In the genomic region with DNA sequence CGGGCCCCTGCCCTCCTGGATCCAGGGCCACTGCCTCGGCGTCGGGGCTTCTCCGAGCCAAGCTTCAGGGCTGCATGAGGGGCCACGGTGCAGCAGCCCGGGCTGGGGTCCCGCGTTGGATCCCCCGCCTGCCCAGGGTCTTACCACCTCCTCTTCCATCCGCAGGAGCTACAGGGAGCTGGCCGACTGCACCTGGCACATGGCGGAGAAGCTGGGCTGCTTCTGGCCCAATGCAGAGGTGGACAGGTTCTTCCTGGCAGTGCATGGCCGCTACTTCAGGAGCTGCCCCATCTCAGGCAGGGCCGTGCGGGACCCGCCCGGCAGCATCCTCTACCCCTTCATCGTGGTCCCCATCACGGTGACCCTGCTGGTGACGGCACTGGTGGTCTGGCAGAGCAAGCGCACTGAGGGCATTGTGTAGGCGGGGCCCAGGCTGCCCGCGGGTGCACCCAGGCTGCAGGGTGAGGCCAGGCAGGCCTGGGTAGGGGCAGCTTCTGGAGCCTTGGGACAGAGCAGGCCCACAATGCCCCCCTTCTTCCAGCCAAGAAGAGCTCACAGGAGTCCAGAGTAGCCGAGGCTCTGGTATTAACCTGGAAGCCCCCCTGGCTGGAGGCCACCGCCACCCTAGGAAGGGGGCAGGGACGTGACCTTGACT, we compare ENCODE assay signal across 17 cellular contexts.
"Had no signal": no experiment of that assay in that cellular context is flagged by ENCODE, and none has a peak within 500 bp of the region (broad histone marks: within the 10 kb centered on the region; RNA-seq: fewer than 3 reads in every experiment).

No MANE protein-coding gene starts in this region.

- H3K4me3 ChIP-seq: lung, skin epidermis, testis, upper lobe of right lung had no signal

- H3K27me3 ChIP-seq: testis, upper lobe of right lung had no signal

- H3K9me3 ChIP-seq: testis, upper lobe of right lung had no signal

- H3K27ac ChIP-seq: skin epidermis, testis, upper lobe of right lung had no signal

- DNase-seq: activated CD4-positive, alpha-beta memory T cell treated with anti-CD3 and anti-CD28 coated beads for 36 hours; activated CD4-positive, alpha-beta T cell treated with anti-CD3 and anti-CD28 coated beads for 4 hours; activated naive CD4-positive, alpha-beta T cell treated with anti-CD3 and anti-CD28 coated beads for 36 hours; activated T-cell treated with anti-CD3 and anti-CD28 coated beads, Interleukin-2, amount 50 U/mL, for 1 hour; aorta; cortex of kidney; erythroblast; nucleus accumbens; retina; stimulated activated CD4-positive, alpha-beta T cell treated with anti-CD3 and anti-CD28 coated beads, Interleukin-15, amount 100 ng/mL, for 24 hours; stimulated activated CD4-positive, alpha-beta T cell treated with anti-CD3 and anti-CD28 coated beads, Interleukin-4, amount 100 ng/mL, for 1 hour; testis; upper lobe of right lung had no signal

- H3K4me1 ChIP-seq: testis, upper lobe of right lung had no signal

- H3K36me3 ChIP-seq: upper lobe of right lung had no signal

- ATAC-seq: activated T-helper 17 cell treated with anti-CD3 and anti-CD28 coated beads, Interleukin-2, amount 50 U/mL, for 72 hours; upper lobe of right lung; WTC11 had no signal
